20 cellular contexts compared by ENCODE assay signal in the genomic region with DNA sequence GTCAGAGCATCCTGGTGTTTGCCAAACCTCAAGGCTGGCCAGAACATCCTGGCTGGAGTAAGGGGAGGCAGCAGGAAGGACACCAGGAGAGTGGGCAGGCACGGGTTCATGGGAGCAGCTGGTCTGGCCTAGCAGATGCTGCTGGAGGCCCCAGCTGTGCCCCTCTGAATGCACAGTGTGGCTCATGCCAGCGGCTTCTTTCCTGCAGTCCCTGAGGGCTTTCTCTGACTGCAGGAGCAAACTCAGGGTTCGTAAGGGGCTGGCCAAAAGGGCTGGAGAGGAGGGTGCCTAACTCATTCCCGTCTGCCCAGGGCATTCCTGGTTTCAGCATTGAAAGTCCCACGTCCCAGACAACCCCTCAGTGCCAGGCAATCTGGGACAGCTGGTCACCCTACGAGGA.
DNase-seq lines count a peak whose midpoint lies in the region; ATAC-seq and TF ChIP-seq lines count a peak whose summit lies in the region.
"Had no signal": no experiment of that assay in that cellular context is flagged by ENCODE, and none has a peak within 500 bp of the region (broad histone marks: within the 10 kb centered on the region; RNA-seq: fewer than 3 reads in every experiment).

No MANE protein-coding gene starts in this region.

- ATAC-seq in sciatic nerve (no peak), HG02763 (IDR thresholded peaks at IDR 0.05; ENCODE audit: unreplicated experiment) (no peak)
- ATAC-seq: activated T-cell treated with anti-CD3 and anti-CD28 coated beads, Interleukin-2, amount 50 U/mL, for 72 hours had no signal

- no peak overlapping the region for H3K4me3 Mint-ChIP-seq in glutamatergic neuron (ENCODE audit: unreplicated experiment)
- H3K4me3 Mint-ChIP-seq: activated CD4-positive, alpha-beta T cell treated with anti-CD3 and anti-CD28 coated beads, Interleukin-2, amount 10 ng/mL, durations not matched to agents 24 days and 14 days; activated naive CD4-positive, alpha-beta T cell treated with anti-CD3 and anti-CD28 coated beads for 36 hours; activated T-cell treated with anti-CD3 and anti-CD28 coated beads, Interleukin-2, amount 50 U/mL, for 72 hours; dendritic cell treated with granulocyte-macrophage colony-stimulating factor and Interleukin-4, amounts not matched to agents 40 ng/mL and 50 ng/mL, for 4 days; T-helper 2 cell treated with Interferon-gamma antibody and Interleukin-4, amounts not matched to agents 5 μg/mL and 100 μg/mL, for 36 hours had no signal

- intact Hi-C loops in sciatic nerve (cut with DNase I): no loop called here

- peaks cover 15% of the 10 kb centered on the region for H3K9me3 Mint-ChIP-seq in glutamatergic neuron (ENCODE audit: unreplicated experiment)
- H3K9me3 Mint-ChIP-seq: activated CD4-positive, alpha-beta T cell treated with anti-CD3 and anti-CD28 coated beads, Interleukin-2, amount 10 ng/mL, durations not matched to agents 24 days and 14 days; activated T-cell treated with anti-CD3 and anti-CD28 coated beads, Interleukin-2, amount 50 U/mL, for 72 hours; T-helper 2 cell treated with Interferon-gamma antibody and Interleukin-4, amounts not matched to agents 5 μg/mL and 100 μg/mL, for 36 hours had no signal

- peak; percentile 70 for DNase-seq in LHCN-M2 (ENCODE audit: low read depth)
- DNase-seq in NCI-H524 (lab: John Stamatoyannopoulos, UW): peak; percentile 78 to 90
- DNase-seq in glutamatergic neuron: peak; percentile 74
- peak; percentile 46 for DNase-seq in retina
- DNase-seq in sciatic nerve (ENCODE audit: low spot score): no peak
- no peak for DNase-seq in activated CD4-positive, alpha-beta T cell treated with anti-CD3 and anti-CD28 coated beads for 4 hours
- DNase-seq: activated CD4-positive, alpha-beta T cell treated with anti-CD3 and anti-CD28 coated beads, Interleukin-2, amount 10 ng/mL, durations not matched to agents 24 days and 14 days; activated naive CD4-positive, alpha-beta T cell treated with anti-CD3 and anti-CD28 coated beads for 36 hours; activated T-cell treated with anti-CD3 and anti-CD28 coated beads, Interleukin-2, amount 50 U/mL, for 72 hours; amniotic stem cell; NCI-H1105; NCI-H2081 treated with DMSO at 0.1 percent for 48 hours; NCI-H510A; occipital lobe; RPMI8226; stimulated activated CD4-positive, alpha-beta T cell treated with anti-CD3 and anti-CD28 coated beads, Interleukin-4, amount 100 ng/mL, for 4 hours; stimulated activated naive CD4-positive, alpha-beta T cell had no signal

- TF ChIP-seq CTCF in glutamatergic neuron (IDR thresholded peaks at IDR 0.05; ENCODE audit: partially characterized antibody, unreplicated experiment): no peak

- peak overlapping the region; percentile 89 for H3K27ac Mint-ChIP-seq in glutamatergic neuron (ENCODE audit: unreplicated experiment)
- H3K27ac Mint-ChIP-seq: activated CD4-positive, alpha-beta T cell treated with anti-CD3 and anti-CD28 coated beads, Interleukin-2, amount 10 ng/mL, durations not matched to agents 24 days and 14 days; activated naive CD4-positive, alpha-beta T cell treated with anti-CD3 and anti-CD28 coated beads for 36 hours; activated T-cell treated with anti-CD3 and anti-CD28 coated beads, Interleukin-2, amount 50 U/mL, for 72 hours; dendritic cell treated with granulocyte-macrophage colony-stimulating factor and Interleukin-4, amounts not matched to agents 40 ng/mL and 50 ng/mL, for 4 days; T-helper 2 cell treated with Interferon-gamma antibody and Interleukin-4, amounts not matched to agents 5 μg/mL and 100 μg/mL, for 36 hours had no signal

- peaks cover 14% of the 10 kb centered on the region for H3K27me3 Mint-ChIP-seq in glutamatergic neuron (ENCODE audit: unreplicated experiment)

- no peaks in the 10 kb centered on the region for H3K36me3 Mint-ChIP-seq in glutamatergic neuron (ENCODE audit: unreplicated experiment)

- peaks cover 35% of the 10 kb centered on the region for H3K4me1 Mint-ChIP-seq in glutamatergic neuron (ENCODE audit: low read depth, unreplicated experiment)

Comparison
In these comparisons a context has a peak if more than half of its experiments do, and no peak if none do; other contexts are left out.
1. DNase-seq: peak in LHCN-M2 (single experiment), NCI-H524 (2 of 2), glutamatergic neuron (single experiment) and retina (single experiment); none in sciatic nerve (single experiment) and activated CD4-positive, alpha-beta T cell treated with anti-CD3 and anti-CD28 coated beads for 4 hours (0 of 2).